Comparison of ENCODE assay signal across 9 cellular contexts in genomic region chr10:122954731-122955050, GRCh38. TPM values are rescaled to one million over a fixed set of nuclear protein-coding genes. Genes with fewer than 3 reads are reported as not detected.
DNase-seq lines count a peak whose midpoint lies in the region; ATAC-seq and TF ChIP-seq lines count a peak whose summit lies in the region.
"Had no signal": no experiment of that assay in that cellular context is flagged by ENCODE, and none has a peak within 500 bp of the region (broad histone marks: within the 10 kb centered on the region; RNA-seq: fewer than 3 reads in every experiment).

No MANE protein-coding gene starts in this region.

- H3K36me3 ChIP-seq in right atrium auricular region (no peaks in the 10 kb centered on the region), spleen (peaks cover 0 to 7% (median 0%) of the 10 kb centered on the region in 6 donors), gastroesophageal sphincter (no peaks in the 10 kb centered on the region)
- H3K36me3 ChIP-seq: cardiac muscle cell had no signal

- H3K9me3 ChIP-seq in right atrium auricular region (no peaks in the 10 kb centered on the region), spleen (peaks cover 0 to 7% (median 2%) of the 10 kb centered on the region in 8 donors), gastroesophageal sphincter (no peaks in the 10 kb centered on the region)

- DNase-seq in HFFc6, result no peak
- DNase-seq in activated B cell treated with CpG ODN at 0.5 μM for 24 hours, result no peak
- no peak for DNase-seq in right atrium auricular region (ENCODE audit: low spot score)
- DNase-seq in spleen, result peak; percentile 85
- no peak for DNase-seq in cerebellar cortex (ENCODE audit: low spot score)

- H3K36me3 Mint-ChIP-seq in HFFc6 (ENCODE audit: low read depth), result peaks cover 14% of the 10 kb centered on the region
- peaks cover 20% of the 10 kb centered on the region for H3K36me3 Mint-ChIP-seq in activated B cell treated with CpG ODN at 0.5 μM for 24 hours (ENCODE audit: low read depth)

- H3K27me3 ChIP-seq in right atrium auricular region, result no peaks in the 10 kb centered on the region
- H3K27me3 ChIP-seq in spleen (replicated peaks in 1 of 7), result no peaks in the 10 kb centered on the region
- H3K27me3 ChIP-seq in gastroesophageal sphincter, result no peaks in the 10 kb centered on the region
- H3K27me3 ChIP-seq: cardiac muscle cell had no signal

- ATAC-seq in activated B cell treated with CpG ODN at 0.5 μM for 24 hours (ENCODE audit: low read depth), result no peak
- ATAC-seq in gastroesophageal sphincter, result no peak
- ATAC-seq in HG03565 (IDR thresholded peaks at IDR 0.05; ENCODE audit: unreplicated experiment), result no peak
- no peak for ATAC-seq in HG02852 (IDR thresholded peaks at IDR 0.05; ENCODE audit: unreplicated experiment)

- H3K9me3 Mint-ChIP-seq in HFFc6, result peaks cover 11% of the 10 kb centered on the region; the same call in 1 of the 2 replicates
- no peaks in the 10 kb centered on the region for H3K9me3 Mint-ChIP-seq in activated B cell treated with CpG ODN at 0.5 μM for 24 hours

- no peak for TF ChIP-seq POLR2A in spleen (IDR thresholded peaks at IDR 0.05)
- no peak for TF ChIP-seq POLR2A in gastroesophageal sphincter (IDR thresholded peaks at IDR 0.05)

- TF ChIP-seq CTCF in HFFc6 (IDR thresholded peaks at IDR 0.05) (no peak), activated B cell treated with CpG ODN at 0.5 μM for 24 hours (IDR thresholded peaks at IDR 0.05) (no peak), right atrium auricular region (IDR thresholded peaks at IDR 0.05) (no peak), spleen (IDR thresholded peaks at IDR 0.05 in 8 of 11, conservative IDR thresholded peaks at IDR 0.05 in 3 of 11) (no peak), gastroesophageal sphincter (IDR thresholded peaks at IDR 0.05) (no peak)

- H3K4me3 Mint-ChIP-seq in HFFc6 (peak overlapping the region; percentile 93), activated B cell treated with CpG ODN at 0.5 μM for 24 hours (peak overlapping the region; percentile 89)

- H3K4me1 ChIP-seq in right atrium auricular region, result peaks cover 0 to 13% of the 10 kb centered on the region in 2 donors
- peaks cover 11 to 38% (median 28%) of the 10 kb centered on the region in 6 donors for H3K4me1 ChIP-seq in spleen
- peaks cover 0 to 28% (median 16%) of the 10 kb centered on the region in 3 donors for H3K4me1 ChIP-seq in gastroesophageal sphincter

- H3K27ac ChIP-seq in right atrium auricular region, result peak overlapping the region in 1 of 2 donors; percentile 78
- peak overlapping the region in 4 of 8 donors; percentile 84 to 91 (median 86) for H3K27ac ChIP-seq in spleen
- H3K27ac ChIP-seq in gastroesophageal sphincter, result peak overlapping the region in 2 of 4 donors; percentile 80 to 86

- H3K27me3 Mint-ChIP-seq in HFFc6 (ENCODE audit: insufficient read depth), result no peaks in the 10 kb centered on the region; the same call in 1 of the 2 replicates
- H3K27me3 Mint-ChIP-seq in activated B cell treated with CpG ODN at 0.5 μM for 24 hours, result peaks cover 2% of the 10 kb centered on the region

- 59 to 72% (median 62%) methylated on average over 13 of the region's 13 CpGs for WGBS in spleen, 5 donors
- WGBS in gastroesophageal sphincter (ENCODE audit: low coverage in 1 of 2), 2 donors, result 69% methylated on average over 3 of the region's 13 CpGs; no CpG with 5 or more reads in 1 of the 2 donors

- H3K27ac Mint-ChIP-seq in HFFc6 (no peak overlapping the region), activated B cell treated with CpG ODN at 0.5 μM for 24 hours (peak overlapping the region; percentile 84)

- POLR2A ChIA-PET in activated B cell treated with CpG ODN at 0.5 μM for 24 hours (lab: Charles Lee), result interaction anchor here (0.5 to 3.2 kb wide), 10 partner anchors 10 to 670 kb away, joined by 3 to 16 read pairs (median 4); partner anchors contain the start of genes ACADSB, BUB3, FAM24B and IKZF5

- peaks cover 45% of the 10 kb centered on the region for H3K4me1 Mint-ChIP-seq in HFFc6 (ENCODE audit: low read depth)
- peaks cover 28% of the 10 kb centered on the region for H3K4me1 Mint-ChIP-seq in activated B cell treated with CpG ODN at 0.5 μM for 24 hours

- TF ChIP-seq EP300 in gastroesophageal sphincter (IDR thresholded peaks at IDR 0.05), result no peak

- CTCF ChIA-PET in activated B cell treated with CpG ODN at 0.5 μM for 24 hours (lab: Charles Lee), result interaction anchor here (0.9 kb wide), 1 partner anchor 26 kb away, joined by 3 read pairs; the partner anchor contains the start of gene PSTK

- peak overlapping the region; percentile 67 to 89 for H3K4me3 ChIP-seq in right atrium auricular region
- peak overlapping the region in 6 of 8 donors; percentile 68 to 93 (median 75) for H3K4me3 ChIP-seq in spleen
- H3K4me3 ChIP-seq in gastroesophageal sphincter, result peak overlapping the region in 1 of 2 donors; percentile 87

- intact Hi-C loops in activated B cell treated with CpG ODN at 0.5 μM for 24 hours (cut with micrococcal nuclease), result loop anchor here (1.0 to 5.0 kb wide), 5 partner anchors 26 to 200 kb away; partner anchors contain the start of genes BUB3, FAM24B, IKZF5 and PSTK
- intact Hi-C loops in spleen (cut with DNase I; ENCODE audit: low total_unique reads), result loop anchor here (10.0 kb wide), 1 partner anchor 200 kb away; the partner anchor contains the start of gene BUB3

RNA-seq across cellular contexts. Expression of gene C10orf88, which starts 0.7 kb away (rescaled TPM):
- total RNA-seq in HFFc6 (2021; fragmentation: NEBNext Ultra II Directional; extraction: Animal tissue kit (Norgen Biotek cat#: 25700)), result 10 to 100 TPM in 5 of 6 experiments, 1 to 10 TPM in 1; 9.7 to 15.3 (median 12.8) TPM
- total RNA-seq in activated B cell treated with CpG ODN at 0.5 μM for 24 hours, result 10.9 and 12.5 TPM in 2 replicates
- 1 to 10 TPM; 4.1 to 4.4 TPM for total RNA-seq in right atrium auricular region
- total RNA-seq in spleen, result 10 to 100 TPM in 1 of 7 donors, 1 to 10 TPM in 6; 6.6 to 10.2 (median 8.8) TPM
- polyA plus RNA-seq in spleen, result 1 to 10 TPM; 4.7 to 6.4 (median 6.3) TPM
- total RNA-seq in gastroesophageal sphincter, result 10 to 100 TPM in 1 of 4 donors, 1 to 10 TPM in 3; 4.0 to 12.9 (median 7.1) TPM

RNA-seq across cellular contexts. Expression of gene PSTK, which starts 25.5 kb away (rescaled TPM):
- 1 to 10 TPM; 2.6 to 5.1 (median 4.2) TPM for total RNA-seq in HFFc6 (2021; fragmentation: NEBNext Ultra II Directional; extraction: Animal tissue kit (Norgen Biotek cat#: 25700))
- total RNA-seq in activated B cell treated with CpG ODN at 0.5 μM for 24 hours (3.9 and 5.3 TPM in 2 replicates), right atrium auricular region (1 to 10 TPM; 3.0 to 5.9 TPM), spleen (1 to 10 TPM; 1.2 to 4.9 (median 2.4) TPM), gastroesophageal sphincter (10 to 100 TPM in 1 of 4 donors, 1 to 10 TPM in 2, under 1 TPM in 1; 0.79 to 12.3 (median 1.7) TPM)
- polyA plus RNA-seq in spleen, result 1 to 10 TPM; 3.0 to 3.5 (median 3.3) TPM

RNA-seq across cellular contexts. Expression of gene FAM24A, which starts 44.3 kb away (rescaled TPM):
- not detected for total RNA-seq in HFFc6 (2021; fragmentation: NEBNext Ultra II Directional; extraction: Animal tissue kit (Norgen Biotek cat#: 25700))
- total RNA-seq in activated B cell treated with CpG ODN at 0.5 μM for 24 hours (not detected in 2 replicates), right atrium auricular region (not detected), spleen (not detected), gastroesophageal sphincter (not detected)
- not detected for polyA plus RNA-seq in spleen
- total RNA-seq: cardiac muscle cell had no signal
- polyA plus RNA-seq: cardiac muscle cell had no signal

RNA-seq across cellular contexts. Expression of gene IKZF5, which starts 53.9 kb away (rescaled TPM):
- total RNA-seq in HFFc6 (2021; fragmentation: NEBNext Ultra II Directional; extraction: Animal tissue kit (Norgen Biotek cat#: 25700)), result 10 to 100 TPM in 3 of 6 experiments, 1 to 10 TPM in 3; 9.3 to 11.2 (median 9.9) TPM
- total RNA-seq in activated B cell treated with CpG ODN at 0.5 μM for 24 hours, result 14.2 and 17.0 TPM in 2 replicates
- 1 to 10 TPM; 5.0 to 7.9 TPM for total RNA-seq in right atrium auricular region
- 10 to 100 TPM; 13.9 to 26.7 (median 19.8) TPM for total RNA-seq in spleen
- polyA plus RNA-seq in spleen, result 10 to 100 TPM in 2 of 3 donors, 1 to 10 TPM in 1; 8.9 to 11.7 (median 10.1) TPM
- total RNA-seq in gastroesophageal sphincter, result 10 to 100 TPM in 2 of 4 donors, 1 to 10 TPM in 2; 5.8 to 14.3 (median 9.5) TPM

RNA-seq across cellular contexts. Expression of gene ACADSB, which starts 54.1 kb away (rescaled TPM):
- total RNA-seq in HFFc6 (2021; fragmentation: NEBNext Ultra II Directional; extraction: Animal tissue kit (Norgen Biotek cat#: 25700)), result 10 to 100 TPM; 17.7 to 25.2 (median 23.2) TPM
- total RNA-seq in activated B cell treated with CpG ODN at 0.5 μM for 24 hours, result 22.7 and 22.8 TPM in 2 replicates
- 10 to 100 TPM; 17.7 to 41.1 TPM for total RNA-seq in right atrium auricular region
- total RNA-seq in spleen, result 10 to 100 TPM; 11.8 to 23.9 (median 15.5) TPM
- polyA plus RNA-seq in spleen, result 1 to 10 TPM; 5.1 to 6.3 (median 5.9) TPM
- 10 to 100 TPM; 12.1 to 28.2 (median 16.3) TPM for total RNA-seq in gastroesophageal sphincter
